ENCODE assay signal across 10 cellular contexts in genomic region chr6:10793035-10793434, GRCh38. TPM values are rescaled to one million over a fixed set of nuclear protein-coding genes. Genes with fewer than 3 reads are reported as not detected.
"Had no signal": no experiment of that assay in that cellular context is flagged by ENCODE, and none has a peak within 500 bp of the region (broad histone marks: within the 10 kb centered on the region; RNA-seq: fewer than 3 reads in every experiment).

No MANE protein-coding gene starts in this region.

- H3K27ac ChIP-seq: GM23248, HL-60 had no signal

- ATAC-seq: HCT116, K562 had no signal

- DNase-seq: GM23248, GOT3, H7, HFFc6, IMR-90 had no signal

- FAIRE-seq: K562 had no signal

- H3K4me1 ChIP-seq: HAP-1 had no signal

- H3K4me3 ChIP-seq: GM23248, HAP-1, K562 had no signal

- H3K36me3 ChIP-seq: HAP-1 had no signal

- H3K9ac ChIP-seq: GM23248 had no signal

- H2AFZ ChIP-seq: GM23248 had no signal

- H3K9me3 ChIP-seq: HAP-1 had no signal

RNA-seq across cellular contexts. Expression of gene MAK, which starts 45.3 kb away (rescaled TPM):
- total RNA-seq: GM23248, HFFc6, HT1080, IMR-90 had no signal
- polyA plus RNA-seq: IMR-90 had no signal
